In the genomic region with DNA sequence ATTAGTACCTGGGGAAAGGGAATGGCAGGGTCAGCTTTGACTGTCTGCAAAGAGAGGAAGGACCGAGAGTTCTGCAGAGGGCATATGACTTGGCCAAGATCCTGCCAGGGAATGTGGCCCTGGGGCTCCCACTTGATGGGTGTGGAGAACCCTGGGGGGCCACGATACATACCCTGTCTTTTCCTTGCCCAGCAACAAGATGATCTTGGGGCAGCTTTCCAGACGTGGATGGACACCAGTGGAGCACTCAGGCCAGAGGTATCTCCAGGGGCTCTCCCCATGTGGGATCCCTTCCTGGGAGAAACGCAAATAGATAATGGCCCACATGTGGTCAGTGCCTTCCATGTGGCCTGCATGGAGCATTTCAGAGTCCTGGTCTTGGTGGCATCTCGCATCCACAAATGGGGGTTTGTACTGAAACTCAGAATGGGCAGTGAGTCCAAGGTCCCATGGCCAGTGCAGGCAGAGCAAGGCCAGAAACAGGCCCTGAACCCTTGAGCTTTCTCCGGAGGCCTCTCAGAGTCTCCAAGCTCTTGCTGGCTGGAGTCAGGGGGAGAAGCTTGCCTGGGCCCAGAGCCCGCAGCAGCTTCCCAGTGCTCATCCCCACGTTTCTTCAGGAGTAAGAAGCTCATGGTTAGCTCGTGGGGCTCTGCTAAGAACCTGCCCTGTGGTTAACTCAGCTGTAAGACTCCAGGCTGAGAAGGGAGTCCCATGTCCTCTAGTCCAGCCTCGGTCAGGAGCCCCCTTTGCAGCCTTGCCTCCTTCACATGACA, we compare ENCODE assay signal across 26 cellular contexts. TPM values are rescaled to one million over a fixed set of nuclear protein-coding genes. Genes with fewer than 3 reads are reported as not detected.
DNase-seq lines count a peak whose midpoint lies in the region; ATAC-seq and TF ChIP-seq lines count a peak whose summit lies in the region.
"Had no signal": no experiment of that assay in that cellular context is flagged by ENCODE, and none has a peak within 500 bp of the region (broad histone marks: within the 10 kb centered on the region; RNA-seq: fewer than 3 reads in every experiment).

No MANE protein-coding gene starts in this region.

- peak; percentile 17 for DNase-seq in activated T-cell treated with anti-CD3 and anti-CD28 coated beads, Interleukin-2, amount 50 U/mL, for 24 hours
- DNase-seq in activated T-cell treated with anti-CD3 and anti-CD28 coated beads, Interleukin-2, amount 50 U/mL, for 72 hours = no peak
- DNase-seq in chondrocyte (ENCODE audit: low spot score) (peak; percentile 44), mucosa of gallbladder (ENCODE audit: low spot score) (peak; percentile 4), upper lobe of right lung (peak; percentile 32), ACHN (no peak), RPMI8226 (no peak), GM23338 (ENCODE audit: low spot score) (no peak)
- DNase-seq: activated naive CD8-positive, alpha-beta T cell treated with anti-CD3 and anti-CD28 coated beads, Interleukin-2, amount 10 ng/mL, durations not matched to agents 7 days and 5 days; AML-193; foreskin fibroblast; NCI-H226; SHP77; SW 1271 had no signal

- H3K27ac ChIP-seq in upper lobe of right lung (no peak overlapping the region), GM23338 (ENCODE audit: low read depth) (no peak overlapping the region)
- H3K27ac ChIP-seq: epithelial cell of prostate, heart left ventricle, parathyroid adenoma, right lobe of liver, tibial artery had no signal

- H3K36me3 ChIP-seq in upper lobe of right lung = no peaks in the 10 kb centered on the region
- H3K36me3 ChIP-seq in GM23338 (ENCODE audit: insufficient read depth) = no peaks in the 10 kb centered on the region
- H3K36me3 ChIP-seq: right lobe of liver had no signal

- no peak overlapping the region for H3K4me2 ChIP-seq in GM23338

- no peak for ATAC-seq in activated T-cell treated with anti-CD3 and anti-CD28 coated beads, Interleukin-2, amount 50 U/mL, for 72 hours (replicated peaks in 1 of 2)
- ATAC-seq in upper lobe of right lung = no peak
- no peak for ATAC-seq in GM23338
- ATAC-seq: CD8-positive, alpha-beta T cell; naive thymus-derived CD8-positive, alpha-beta T cell had no signal

- H3K36me3 Mint-ChIP-seq in activated T-cell treated with anti-CD3 and anti-CD28 coated beads, Interleukin-2, amount 50 U/mL, for 24 hours (ENCODE audit: low read depth) = no peaks in the 10 kb centered on the region
- H3K36me3 Mint-ChIP-seq in activated T-cell treated with anti-CD3 and anti-CD28 coated beads, Interleukin-2, amount 50 U/mL, for 72 hours (ENCODE audit: insufficient read depth in 2 of 2) = no peaks in the 10 kb centered on the region
- H3K36me3 Mint-ChIP-seq in chondrocyte (ENCODE audit: low read depth) = peaks cover 14% of the 10 kb centered on the region
- peaks cover 6% of the 10 kb centered on the region; the same call in 1 of the 3 replicates for H3K36me3 Mint-ChIP-seq in GM23338 (ENCODE audit: low read depth)
- H3K36me3 Mint-ChIP-seq: activated naive CD8-positive, alpha-beta T cell treated with anti-CD3 and anti-CD28 coated beads, Interleukin-2, amount 10 ng/mL, durations not matched to agents 7 days and 5 days; CD8-positive, alpha-beta T cell; naive thymus-derived CD8-positive, alpha-beta T cell had no signal

- intact Hi-C loops in upper lobe of right lung (cut with DNase I) = no loop called here

- no peak overlapping the region for H3K4me3 Mint-ChIP-seq in activated T-cell treated with anti-CD3 and anti-CD28 coated beads, Interleukin-2, amount 50 U/mL, for 24 hours
- H3K4me3 Mint-ChIP-seq in activated T-cell treated with anti-CD3 and anti-CD28 coated beads, Interleukin-2, amount 50 U/mL, for 72 hours = no peak overlapping the region
- H3K4me3 Mint-ChIP-seq in chondrocyte (ENCODE audit: unreplicated experiment) (no peak overlapping the region), GM23338 (no peak overlapping the region)
- H3K4me3 Mint-ChIP-seq: activated naive CD8-positive, alpha-beta T cell treated with anti-CD3 and anti-CD28 coated beads, Interleukin-2, amount 10 ng/mL, durations not matched to agents 7 days and 5 days; CD8-positive, alpha-beta T cell; stimulated activated naive CD8-positive, alpha-beta T cell treated with anti-CD3 and anti-CD28 coated beads, Interleukin-15, Interleukin-2, amounts not matched to agents 100 ng/mL and 50 ng/mL, for 24 hours had no signal

- H4K20me1 ChIP-seq in GM23338 (replicated peaks; ENCODE audit: insufficient read depth) = no peaks in the 10 kb centered on the region

- TF ChIP-seq CTCF in chondrocyte (IDR thresholded peaks at IDR 0.05) (no peak), upper lobe of right lung (IDR thresholded peaks at IDR 0.05) (no peak), GM23338 (conservative IDR thresholded peaks at IDR 0.05; ENCODE audit: low read depth in 2 of 2) (no peak)

- no peaks in the 10 kb centered on the region for H3K27me3 Mint-ChIP-seq in activated T-cell treated with anti-CD3 and anti-CD28 coated beads, Interleukin-2, amount 50 U/mL, for 24 hours
- no peaks in the 10 kb centered on the region for H3K27me3 Mint-ChIP-seq in activated T-cell treated with anti-CD3 and anti-CD28 coated beads, Interleukin-2, amount 50 U/mL, for 72 hours (ENCODE audit: low read depth)
- no peaks in the 10 kb centered on the region for H3K27me3 Mint-ChIP-seq in chondrocyte (ENCODE audit: low read depth)
- peaks cover 7% of the 10 kb centered on the region for H3K27me3 Mint-ChIP-seq in GM23338 (ENCODE audit: insufficient read depth, low read depth, poor library complexity)
- H3K27me3 Mint-ChIP-seq: stimulated activated naive CD8-positive, alpha-beta T cell treated with anti-CD3 and anti-CD28 coated beads, Interleukin-15, Interleukin-2, amounts not matched to agents 100 ng/mL and 50 ng/mL, for 24 hours had no signal

- no peak overlapping the region for H3K27ac Mint-ChIP-seq in activated T-cell treated with anti-CD3 and anti-CD28 coated beads, Interleukin-2, amount 50 U/mL, for 24 hours
- H3K27ac Mint-ChIP-seq in activated T-cell treated with anti-CD3 and anti-CD28 coated beads, Interleukin-2, amount 50 U/mL, for 72 hours = no peak overlapping the region
- H3K27ac Mint-ChIP-seq in chondrocyte (ENCODE audit: unreplicated experiment) (no peak overlapping the region), GM23338 (no peak overlapping the region)
- H3K27ac Mint-ChIP-seq: activated naive CD8-positive, alpha-beta T cell treated with anti-CD3 and anti-CD28 coated beads, Interleukin-2, amount 10 ng/mL, durations not matched to agents 7 days and 5 days; activated T-helper 2 cell treated with anti-CD3 and anti-CD28 coated beads, Interferon-gamma antibody, Interleukin-2, Interleukin-4, amounts not matched to agents 10 μg/mL and 5 μg/mL and 100 μg/mL, durations not matched to agents 14 hours and 24 hours and 36 hours; CD8-positive, alpha-beta T cell; stimulated activated naive CD8-positive, alpha-beta T cell treated with anti-CD3 and anti-CD28 coated beads, Interleukin-15, Interleukin-2, amounts not matched to agents 100 ng/mL and 50 ng/mL, for 24 hours had no signal

- H3K4me3 ChIP-seq in upper lobe of right lung (no peak overlapping the region), GM23338 (no peak overlapping the region)
- H3K4me3 ChIP-seq: heart left ventricle, right lobe of liver, tibial artery had no signal

- H2AFZ ChIP-seq in GM23338 = no peak overlapping the region
- H2AFZ ChIP-seq: parathyroid adenoma had no signal

- H3K27me3 ChIP-seq in upper lobe of right lung (no peaks in the 10 kb centered on the region), GM23338 (ENCODE audit: insufficient read depth) (no peaks in the 10 kb centered on the region)
- H3K27me3 ChIP-seq: heart left ventricle, right lobe of liver, tibial artery had no signal

- no peaks in the 10 kb centered on the region for H3K9me2 ChIP-seq in GM23338 (ENCODE audit: insufficient read depth)

- no peaks in the 10 kb centered on the region for H3K4me1 ChIP-seq in upper lobe of right lung
- H3K4me1 ChIP-seq in GM23338 (ENCODE audit: insufficient read depth) = no peaks in the 10 kb centered on the region
- H3K4me1 ChIP-seq: parathyroid adenoma had no signal

- in situ Hi-C loops in ACHN (cut with HindIII; ENCODE audit: low pct_ligation_motif_present, low pct_unique_long_range_greater_than_20kb, low sequenced_read_pairs) = no loop called here

- peaks cover 6% of the 10 kb centered on the region; the same call in 1 of the 2 replicates for H3F3A ChIP-seq in GM23338 (replicated peaks; ENCODE audit: low read depth)

- no peaks in the 10 kb centered on the region for H3K9me3 Mint-ChIP-seq in activated T-cell treated with anti-CD3 and anti-CD28 coated beads, Interleukin-2, amount 50 U/mL, for 24 hours
- no peaks in the 10 kb centered on the region for H3K9me3 Mint-ChIP-seq in activated T-cell treated with anti-CD3 and anti-CD28 coated beads, Interleukin-2, amount 50 U/mL, for 72 hours
- no peaks in the 10 kb centered on the region for H3K9me3 Mint-ChIP-seq in chondrocyte (ENCODE audit: low read depth)
- no peaks in the 10 kb centered on the region for H3K9me3 Mint-ChIP-seq in GM23338
- H3K9me3 Mint-ChIP-seq: activated naive CD8-positive, alpha-beta T cell treated with anti-CD3 and anti-CD28 coated beads, Interleukin-2, amount 10 ng/mL, durations not matched to agents 7 days and 5 days; activated T-helper 2 cell treated with anti-CD3 and anti-CD28 coated beads, Interferon-gamma antibody, Interleukin-2, Interleukin-4, amounts not matched to agents 10 μg/mL and 5 μg/mL and 100 μg/mL, durations not matched to agents 14 hours and 24 hours and 36 hours; CD8-positive, alpha-beta T cell; naive thymus-derived CD8-positive, alpha-beta T cell; stimulated activated naive CD8-positive, alpha-beta T cell treated with anti-CD3 and anti-CD28 coated beads, Interleukin-15, Interleukin-2, amounts not matched to agents 100 ng/mL and 50 ng/mL, for 24 hours had no signal

- H3K4me1 Mint-ChIP-seq in activated T-cell treated with anti-CD3 and anti-CD28 coated beads, Interleukin-2, amount 50 U/mL, for 24 hours (ENCODE audit: low read depth) = peaks cover 4% of the 10 kb centered on the region
- peaks cover 7% of the 10 kb centered on the region for H3K4me1 Mint-ChIP-seq in activated T-cell treated with anti-CD3 and anti-CD28 coated beads, Interleukin-2, amount 50 U/mL, for 72 hours (ENCODE audit: low read depth)
- H3K4me1 Mint-ChIP-seq in chondrocyte (ENCODE audit: low read depth) (no peaks in the 10 kb centered on the region), GM23338 (peaks cover 4% of the 10 kb centered on the region)

- H3K79me2 ChIP-seq in GM23338 (replicated peaks; ENCODE audit: insufficient read depth) = no peaks in the 10 kb centered on the region
- H3K79me2 ChIP-seq: parathyroid adenoma had no signal

- H3K9me3 ChIP-seq in upper lobe of right lung = no peaks in the 10 kb centered on the region
- H3K9me3 ChIP-seq: heart left ventricle, right lobe of liver, tibial artery had no signal

RNA-seq across cellular contexts. Expression of gene ORM1, which starts 18.3 kb away (rescaled TPM):
- total RNA-seq in activated T-cell treated with anti-CD3 and anti-CD28 coated beads, Interleukin-2, amount 50 U/mL, for 72 hours = not detected
- total RNA-seq in chondrocyte (not detected in 3 replicates), mucosa of gallbladder (12.7 TPM), upper lobe of right lung (5.2 TPM)
- not detected in 2 replicates for total RNA-seq in GM23338 (2014; rRNA removed; shearing (Covaris generic))
- not detected in 2 replicates for polyA plus RNA-seq in GM23338 (2016; fragmentation: Nextera tagmentation; extraction: Ambion mirVana)
- total RNA-seq: A172; activated naive CD8-positive, alpha-beta T cell treated with anti-CD3 and anti-CD28 coated beads, Interleukin-2, amount 10 ng/mL, durations not matched to agents 7 days and 5 days; activated T-helper 2 cell treated with anti-CD3 and anti-CD28 coated beads, Interferon-gamma antibody, Interleukin-2, Interleukin-4, amounts not matched to agents 10 μg/mL and 5 μg/mL and 100 μg/mL, durations not matched to agents 14 hours and 24 hours and 36 hours; CD8-positive, alpha-beta T cell; naive thymus-derived CD8-positive, alpha-beta T cell; OCI-LY7 had no signal
- polyA plus RNA-seq: naive thymus-derived CD8-positive, alpha-beta T cell had no signal

RNA-seq across cellular contexts. Expression of gene ORM2, which starts 25.1 kb away (rescaled TPM):
- total RNA-seq in activated T-cell treated with anti-CD3 and anti-CD28 coated beads, Interleukin-2, amount 50 U/mL, for 72 hours = not detected
- total RNA-seq in chondrocyte (not detected in 3 replicates), mucosa of gallbladder (2.8 TPM), upper lobe of right lung (3.9 TPM)
- 0.76 TPM in 1 of 2 replicates, not detected in the other for total RNA-seq in GM23338 (2014; rRNA removed; shearing (Covaris generic))
- polyA plus RNA-seq in GM23338 (2016; fragmentation: Nextera tagmentation; extraction: Ambion mirVana) = 0.76 and 0.90 TPM in 2 replicates
- total RNA-seq: A172; activated naive CD8-positive, alpha-beta T cell treated with anti-CD3 and anti-CD28 coated beads, Interleukin-2, amount 10 ng/mL, durations not matched to agents 7 days and 5 days; activated T-helper 2 cell treated with anti-CD3 and anti-CD28 coated beads, Interferon-gamma antibody, Interleukin-2, Interleukin-4, amounts not matched to agents 10 μg/mL and 5 μg/mL and 100 μg/mL, durations not matched to agents 14 hours and 24 hours and 36 hours; CD8-positive, alpha-beta T cell; heart left ventricle; M059J; naive thymus-derived CD8-positive, alpha-beta T cell; OCI-LY7 had no signal
- polyA plus RNA-seq: naive thymus-derived CD8-positive, alpha-beta T cell had no signal

Comparison
In these comparisons a context has a peak if more than half of its experiments do, and no peak if none do; other contexts are left out.
1. DNase-seq: peak in activated T-cell treated with anti-CD3 and anti-CD28 coated beads, Interleukin-2, amount 50 U/mL, for 24 hours (single experiment), chondrocyte (single experiment), mucosa of gallbladder (single experiment) and upper lobe of right lung (single experiment); none in activated T-cell treated with anti-CD3 and anti-CD28 coated beads, Interleukin-2, amount 50 U/mL, for 72 hours (0 of 2), ACHN (single experiment), RPMI8226 (single experiment) and GM23338 (single experiment).